Comparison of ENCODE assay signal across 29 cellular contexts in genomic region chr4:16018061-16018676, GRCh38. TPM values are rescaled to one million over a fixed set of nuclear protein-coding genes. Genes with fewer than 3 reads are reported as not detected.
"Had no signal": no experiment of that assay in that cellular context is flagged by ENCODE, and none has a peak within 500 bp of the region (broad histone marks: within the 10 kb centered on the region; RNA-seq: fewer than 3 reads in every experiment).

No MANE protein-coding gene starts in this region.

- H3K4me3 ChIP-seq: left ventricle myocardium inferior, mucosa of descending colon, ovary, right atrium auricular region, right lobe of liver, smooth muscle cell, tibial artery, vagina had no signal

- H3K4me1 ChIP-seq: right atrium auricular region, right lobe of liver, vagina had no signal

- H3K27ac ChIP-seq: left ventricle myocardium inferior, ovary, right atrium auricular region, right lobe of liver, tibial artery, vagina had no signal

- H3K27me3 ChIP-seq: ovary, right atrium auricular region, right lobe of liver, tibial artery, vagina had no signal

- H3K9me3 ChIP-seq: left ventricle myocardium inferior, mucosa of descending colon, ovary, right atrium auricular region, right lobe of liver, tibial artery, vagina had no signal

- DNase-seq: hypothalamus; immature natural killer cell; kidney; left colon; left ventricle myocardium inferior; midbrain; mucosa of descending colon; naive thymus-derived CD4-positive, alpha-beta T cell; ovary; right lobe of liver; stimulated activated CD4-positive, alpha-beta T cell treated with anti-CD3 and anti-CD28 coated beads, Interleukin-1b, Interleukin-23, amount 100 ng/mL, for 48 hours; stimulated activated CD4-positive, alpha-beta T cell treated with anti-CD3 and anti-CD28 coated beads, Interleukin-2, amount 100 ng/mL, for 48 hours; stimulated activated CD4-positive, alpha-beta T cell treated with anti-CD3 and anti-CD28 coated beads, Interleukin-4, amount 100 ng/mL, for 4 hours; stimulated activated CD8-positive, alpha-beta memory T cell treated with anti-CD3 and anti-CD28 coated beads, Interleukin-4, amount 100 ng/mL, for 48 hours; stimulated activated naive CD4-positive, alpha-beta T cell treated with Interleukin-2 at 50 U/mL for 16 hours; stimulated activated naive CD8-positive, alpha-beta T cell treated with anti-CD3 and anti-CD28 coated beads, Interleukin-15, amount 100 ng/mL, for 72 hours; substantia nigra; tibial artery; trophoblast cell had no signal

- H3K36me3 ChIP-seq: left ventricle myocardium inferior, ovary, right atrium auricular region, right lobe of liver, vagina had no signal

- ATAC-seq: left colon; mucosa of descending colon; naive thymus-derived CD4-positive, alpha-beta T cell; right lobe of liver; stimulated activated memory B cell treated with anti-CD40 and anti-IgM and Interleukin-4, amounts not matched to agents 10 μg/mL and 1 μg/mL and 100 μg/mL, for 72 hours; stimulated activated naive CD8-positive, alpha-beta T cell treated with anti-CD3 and anti-CD28 coated beads, Interleukin-15, amount 100 ng/mL, for 72 hours had no signal

RNA-seq across cellular contexts. Expression of gene FGFBP2, which starts 55.2 kb away (rescaled TPM):
- total RNA-seq: lung microvascular endothelial cell, progenitor cell of endocrine pancreas, pulmonary artery endothelial cell, renal cortical epithelial cell, skeletal muscle tissue, smooth muscle cell, temporal lobe had no signal
